In the genomic region with DNA sequence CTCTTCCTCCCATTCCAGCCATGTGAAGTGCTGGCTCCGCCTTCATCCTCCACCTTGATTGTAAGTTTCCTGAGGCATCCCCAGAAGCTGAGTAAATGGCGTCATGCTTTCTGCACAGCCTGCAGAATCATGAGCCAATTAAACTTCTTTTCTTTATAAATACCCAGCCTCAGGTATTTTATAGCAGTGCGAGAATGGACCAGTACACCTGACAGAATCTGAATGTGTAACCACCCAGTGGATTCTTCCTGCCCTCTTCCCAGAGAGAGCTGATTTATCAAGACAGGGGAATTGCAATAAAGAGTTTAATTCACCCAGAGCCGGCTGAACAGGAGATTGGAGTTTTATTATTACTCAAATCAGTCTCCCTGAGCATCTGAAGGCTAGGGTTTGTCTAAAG, we compare ENCODE assay signal across 11 cellular contexts.
"Had no signal": no experiment of that assay in that cellular context is flagged by ENCODE, and none has a peak within 500 bp of the region (broad histone marks: within the 10 kb centered on the region; RNA-seq: fewer than 3 reads in every experiment).

No MANE protein-coding gene starts in this region.

- H2AFZ ChIP-seq: GM23248, GM23338 had no signal

- H3K4me1 ChIP-seq: HAP-1 had no signal

- H3K36me3 ChIP-seq: HAP-1 had no signal

- H3K9me3 ChIP-seq: HAP-1 had no signal

- H3K27ac ChIP-seq: GM23248 had no signal

- H3K4me2 ChIP-seq: GM23338 had no signal

- H3K4me3 ChIP-seq: GM23248, GM23338, HAP-1 had no signal

- DNase-seq: GM23248, GOT3, H7, H9, HCEC 1CT, HFFc6 had no signal

- ATAC-seq: GM23338, HCT116 had no signal

- FAIRE-seq: H1, H54 had no signal
